Comparison of ENCODE assay signal across 8 cellular contexts in genomic region chr4:82739292-82740190, GRCh38. TPM values are rescaled to one million over a fixed set of nuclear protein-coding genes. Genes with fewer than 3 reads are reported as not detected.
DNase-seq lines count a peak whose midpoint lies in the region; ATAC-seq and TF ChIP-seq lines count a peak whose summit lies in the region.

No MANE protein-coding gene starts in this region.

- H3K4me3 ChIP-seq in Jurkat, Clone E6-1 (ENCODE audit: low read length) = no peak overlapping the region
- no peak overlapping the region for H3K4me3 ChIP-seq in WERI-Rb-1 (ENCODE audit: low read depth, low read length)

- peak; percentile 99 for ATAC-seq in GM21619 (IDR thresholded peaks at IDR 0.05; ENCODE audit: unreplicated experiment)

- TF ChIP-seq CTCF in WERI-Rb-1 (IDR thresholded peaks at IDR 0.05; ENCODE audit: low read depth, low read length) = peak; percentile 98

- DNase-seq in EL (peak; percentile 43), WERI-Rb-1 (peak; percentile 70), caudate nucleus (lab: John Stamatoyannopoulos, UW) (peak in 51 of 61 donors; percentile 14 to 76 (median 40)), left kidney (ENCODE audit: low read depth, low spot score) (peak; percentile 82), NCI-H1436 treated with DMSO at 0.1 percent for 48 hours (lab: John Stamatoyannopoulos, UW) (no peak)
- peak; percentile 41 for DNase-seq in Jurkat, Clone E6-1 (ENCODE audit: low read depth, low spot score)
- DNase-seq in stimulated activated CD4-positive, alpha-beta T cell treated with anti-CD3 and anti-CD28 coated beads, Interleukin-4, amount 100 ng/mL, for 48 hours (ENCODE audit: low read depth in 2 of 2) = peak; percentile 58 to 84

- no peaks in the 10 kb centered on the region for H3K36me3 ChIP-seq in WERI-Rb-1

- no peaks in the 10 kb centered on the region for H3K9me3 ChIP-seq in WERI-Rb-1 (ENCODE audit: severe bottlenecking)

- H3K27me3 ChIP-seq in WERI-Rb-1 (ENCODE audit: insufficient read depth, low read depth, severe bottlenecking) = no peaks in the 10 kb centered on the region

- H3K27ac ChIP-seq in WERI-Rb-1 = no peak overlapping the region
- H3K27ac ChIP-seq in caudate nucleus (ENCODE audit: low read depth, low read length) = peak overlapping the region; percentile 60

RNA-seq across cellular contexts. Expression of gene SCD5, which starts 59.1 kb away (rescaled TPM):
- polyA plus RNA-seq in Jurkat, Clone E6-1 (2012; ENCODE audit: insufficient read depth, insufficient read length) = 11.3 TPM
